ENCODE assay signal across 12 cellular contexts in the genomic region with DNA sequence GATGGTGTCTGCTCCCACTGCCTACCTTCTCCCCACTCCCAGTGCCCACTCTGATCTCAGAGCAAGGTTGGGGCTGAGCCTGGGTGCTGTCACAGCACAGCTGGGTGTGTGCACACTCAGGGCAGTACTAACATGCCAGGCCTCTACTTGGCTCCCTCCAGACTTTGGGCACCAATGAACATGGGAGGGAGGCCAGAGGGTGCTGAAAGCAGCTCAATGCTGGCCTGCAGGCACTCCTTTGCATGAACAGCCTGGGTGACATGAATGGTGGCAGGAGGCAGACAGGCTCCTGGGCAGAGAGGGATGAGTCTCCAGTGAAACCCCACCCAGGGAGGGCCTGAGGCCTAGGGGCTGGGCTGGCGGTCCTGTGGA. TPM values are rescaled to one million over a fixed set of nuclear protein-coding genes. Genes with fewer than 3 reads are reported as not detected.
DNase-seq lines count a peak whose midpoint lies in the region; ATAC-seq and TF ChIP-seq lines count a peak whose summit lies in the region.
"Had no signal": no experiment of that assay in that cellular context is flagged by ENCODE, and none has a peak within 500 bp of the region (broad histone marks: within the 10 kb centered on the region; RNA-seq: fewer than 3 reads in every experiment).

No MANE protein-coding gene starts in this region.

- no peak overlapping the region for H3K4me3 ChIP-seq in right atrium auricular region
- no peak overlapping the region for H3K4me3 ChIP-seq in CD8-positive, alpha-beta T cell (ENCODE audit: low read depth, low read length)
- H3K4me3 ChIP-seq: HAP-1 had no signal

- H3K4me1 Mint-ChIP-seq in CD8-positive, alpha-beta T cell (ENCODE audit: low read depth), result no peaks in the 10 kb centered on the region
- H3K4me1 Mint-ChIP-seq: CD4-positive, CD25-positive, alpha-beta regulatory T cell had no signal

- peak; percentile 36 for ATAC-seq in left ventricle myocardium superior
- no peak for ATAC-seq in CD8-positive, alpha-beta T cell

- TF ChIP-seq CTCF in right atrium auricular region (IDR thresholded peaks at IDR 0.05), result no peak
- TF ChIP-seq CTCF in CD8-positive, alpha-beta T cell (IDR thresholded peaks at IDR 0.05), result no peak

- H3K9me3 ChIP-seq in right atrium auricular region, result peaks cover 0 to 20% of the 10 kb centered on the region in 2 donors
- peaks cover 8% of the 10 kb centered on the region for H3K9me3 ChIP-seq in CD8-positive, alpha-beta T cell (ENCODE audit: low read length)
- H3K9me3 ChIP-seq: BE2C had no signal

- H3K27me3 ChIP-seq in right atrium auricular region, result no peaks in the 10 kb centered on the region
- no peaks in the 10 kb centered on the region for H3K27me3 ChIP-seq in CD8-positive, alpha-beta T cell (ENCODE audit: insufficient read depth, low read length)
- H3K27me3 ChIP-seq: BE2C had no signal

- DNase-seq in cardiac septum (ENCODE audit: low spot score), result peak; percentile 70
- DNase-seq in right atrium auricular region (ENCODE audit: low spot score), result no peak
- no peak for DNase-seq in left ventricle myocardium superior
- peak; percentile 36 for DNase-seq in posterior vena cava (ENCODE audit: low spot score)
- no peak for DNase-seq in CD8-positive, alpha-beta T cell
- no peak for DNase-seq in hypothalamus (lab: John Stamatoyannopoulos, UW)
- no peak for DNase-seq in activated naive CD4-positive, alpha-beta T cell treated with anti-CD3 and anti-CD28 coated beads, Interleukin-2, amount 50 U/mL, for 16 hours
- DNase-seq: BE2C; C1 segment of cervical spinal cord; Caco-2; CD4-positive, CD25-positive, alpha-beta regulatory T cell had no signal

- no peaks in the 10 kb centered on the region for H3K36me3 ChIP-seq in right atrium auricular region
- H3K36me3 ChIP-seq in CD8-positive, alpha-beta T cell (ENCODE audit: insufficient read depth, low read length), result no peaks in the 10 kb centered on the region
- H3K36me3 ChIP-seq: BE2C, HAP-1 had no signal

- H3K4me3 Mint-ChIP-seq in CD8-positive, alpha-beta T cell, result no peak overlapping the region
- H3K4me3 Mint-ChIP-seq: CD4-positive, CD25-positive, alpha-beta regulatory T cell had no signal

- no peaks in the 10 kb centered on the region for H3K4me1 ChIP-seq in right atrium auricular region
- H3K4me1 ChIP-seq in CD8-positive, alpha-beta T cell (ENCODE audit: insufficient read depth, low read length), result no peaks in the 10 kb centered on the region
- H3K4me1 ChIP-seq: BE2C, Caco-2, HAP-1 had no signal

- peaks cover 25% of the 10 kb centered on the region for H3K9me3 Mint-ChIP-seq in CD8-positive, alpha-beta T cell

- CTCF ChIA-PET in CD8-positive, alpha-beta T cell (lab: Charles Lee), result no interaction called here

- H3K27me3 Mint-ChIP-seq in CD8-positive, alpha-beta T cell (ENCODE audit: low read depth), result no peaks in the 10 kb centered on the region

- H3K27ac Mint-ChIP-seq in CD8-positive, alpha-beta T cell, result no peak overlapping the region
- H3K27ac Mint-ChIP-seq: CD4-positive, CD25-positive, alpha-beta regulatory T cell had no signal

- H3K27ac ChIP-seq in right atrium auricular region, result no peak overlapping the region
- no peak overlapping the region for H3K27ac ChIP-seq in CD8-positive, alpha-beta T cell (ENCODE audit: low read depth, low read length)

- intact Hi-C loops in cardiac septum (cut with DNase I), result no loop called here
- intact Hi-C loops in left ventricle myocardium superior (cut with micrococcal nuclease), result no loop called here
- intact Hi-C loops in posterior vena cava (cut with DNase I), result no loop called here
- intact Hi-C loops in CD8-positive, alpha-beta T cell (cut with DNase I, micrococcal nuclease), result no loop called here

- peaks cover 16% of the 10 kb centered on the region for H3K36me3 Mint-ChIP-seq in CD8-positive, alpha-beta T cell

- POLR2A ChIA-PET in CD8-positive, alpha-beta T cell (lab: Charles Lee), result no interaction called here

RNA-seq across cellular contexts. Expression of a gene that starts 25.8 kb away (rescaled TPM):
- total RNA-seq in cardiac septum (22.0 TPM), right atrium auricular region (10 to 100 TPM; 11.8 to 16.0 TPM), left ventricle myocardium superior (26.1 TPM), posterior vena cava (10 to 100 TPM; 13.8 to 17.2 TPM)
- total RNA-seq in CD8-positive, alpha-beta T cell, result 10 to 100 TPM; 17.6 to 19.6 TPM

Comparison
In these comparisons a context has a peak if more than half of its experiments do, and no peak if none do; other contexts are left out.
1. DNase-seq: peak in cardiac septum (single experiment) and posterior vena cava (single experiment); none in right atrium auricular region (single experiment), left ventricle myocardium superior (single experiment), CD8-positive, alpha-beta T cell (0 of 7), hypothalamus (0 of 51) and activated naive CD4-positive, alpha-beta T cell treated with anti-CD3 and anti-CD28 coated beads, Interleukin-2, amount 50 U/mL, for 16 hours (single experiment).